In genomic region chr6:160930547-160931377, GRCh38 we compare ENCODE assay signal across 8 cellular contexts.
DNase-seq lines count a peak whose midpoint lies in the region; ATAC-seq and TF ChIP-seq lines count a peak whose summit lies in the region.

No MANE protein-coding gene starts in this region.

- TF ChIP-seq CTCF in GM12873 (IDR thresholded peaks at IDR 0.05; ENCODE audit: insufficient read depth, low read depth, low read length, missing control alignments), result peak; percentile 92

- peak; percentile 87 for ATAC-seq in HG02610 (IDR thresholded peaks at IDR 0.05; ENCODE audit: unreplicated experiment)

- DNase-seq in NCI-H1105 treated with DMSO at 0.1 percent for 48 hours (lab: John Stamatoyannopoulos, UW) (peak; percentile 70), cerebellum (ENCODE audit: low spot score) (peak; percentile 75), kidney glomerular epithelial cell (lab: John Stamatoyannopoulos, UW) (peak; percentile 76)
- DNase-seq in activated CD4-positive, CD25-positive, alpha-beta regulatory T cell treated with anti-CD3 and anti-CD28 coated beads, Interleukin-2, amount 50 U/mL, for 72 hours, result peak; percentile 75
- DNase-seq in stimulated activated CD4-positive, alpha-beta T cell treated with anti-CD3 and anti-CD28 coated beads, Interleukin-15, amount 100 ng/mL, for 1 hour (ENCODE audit: low read depth in 1 of 2, low spot score in 1 of 2), result peak; percentile 21 to 50
- DNase-seq in NK-92 treated with Interleukin-12 subunit alpha and Interleukin-12 subunit beta, amount 100 ng/mL, for 24 hours (lab: John Stamatoyannopoulos, UW), result no peak
